In genomic region chr16:58500329-58501241, GRCh38 we compare ENCODE assay signal across 8 cellular contexts.
DNase-seq lines count a peak whose midpoint lies in the region; ATAC-seq lines count a peak whose summit lies in the region.

No MANE protein-coding gene starts in this region.

- peaks cover 12% of the 10 kb centered on the region for H3K27me3 Mint-ChIP-seq in activated naive CD8-positive, alpha-beta T cell treated with anti-CD3 and anti-CD28 coated beads, Interleukin-2, amount 50 U/mL, for 24 hours
- peaks cover 37% of the 10 kb centered on the region for H3K27me3 Mint-ChIP-seq in stimulated activated naive CD8-positive, alpha-beta T cell treated with anti-CD3 and anti-CD28 coated beads, Interleukin-15, amount 100 ng/mL, for 72 hours

- peak; percentile 17 for DNase-seq in activated naive CD4-positive, alpha-beta T cell treated with Interleukin-2 at 50 U/mL for 16 hours
- DNase-seq in activated naive CD4-positive, alpha-beta T cell (lab: John Stamatoyannopoulos, UW) = no peak
- DNase-seq in activated naive CD8-positive, alpha-beta T cell treated with anti-CD3 and anti-CD28 coated beads, Interleukin-2, amount 50 U/mL, for 24 hours = no peak
- peak; percentile 51 for DNase-seq in iPS-NIHi11 (ENCODE audit: low spot score)
- no peak for DNase-seq in stimulated activated naive CD8-positive, alpha-beta T cell treated with anti-CD3 and anti-CD28 coated beads, Interleukin-15, amount 100 ng/mL, for 72 hours
- DNase-seq in NCI-H1694 treated with DMSO at 0.1 percent for 48 hours (lab: John Stamatoyannopoulos, UW) = no peak
- no peak for DNase-seq in activated CD8-positive, alpha-beta memory T cell treated with anti-CD3 and anti-CD28 coated beads for 24 hours

- peaks cover 14% of the 10 kb centered on the region for H3K4me1 Mint-ChIP-seq in activated naive CD8-positive, alpha-beta T cell treated with anti-CD3 and anti-CD28 coated beads, Interleukin-2, amount 50 U/mL, for 24 hours
- peaks cover 50% of the 10 kb centered on the region for H3K4me1 Mint-ChIP-seq in stimulated activated naive CD8-positive, alpha-beta T cell treated with anti-CD3 and anti-CD28 coated beads, Interleukin-15, amount 100 ng/mL, for 72 hours

- H3K9me3 Mint-ChIP-seq in activated naive CD8-positive, alpha-beta T cell treated with anti-CD3 and anti-CD28 coated beads, Interleukin-2, amount 50 U/mL, for 24 hours = no peaks in the 10 kb centered on the region
- H3K9me3 Mint-ChIP-seq in stimulated activated naive CD8-positive, alpha-beta T cell treated with anti-CD3 and anti-CD28 coated beads, Interleukin-15, amount 100 ng/mL, for 72 hours = no peaks in the 10 kb centered on the region

- peak overlapping the region; percentile 66 for H3K4me3 Mint-ChIP-seq in activated naive CD8-positive, alpha-beta T cell treated with anti-CD3 and anti-CD28 coated beads, Interleukin-2, amount 50 U/mL, for 24 hours
- H3K4me3 Mint-ChIP-seq in stimulated activated naive CD8-positive, alpha-beta T cell treated with anti-CD3 and anti-CD28 coated beads, Interleukin-15, amount 100 ng/mL, for 72 hours = peak overlapping the region; percentile 79 to 90

- ATAC-seq in activated naive CD8-positive, alpha-beta T cell treated with anti-CD3 and anti-CD28 coated beads, Interleukin-2, amount 50 U/mL, for 24 hours = no peak
- peak; percentile 33 for ATAC-seq in stimulated activated naive CD8-positive, alpha-beta T cell treated with anti-CD3 and anti-CD28 coated beads, Interleukin-15, amount 100 ng/mL, for 72 hours
- ATAC-seq in HG03571 (IDR thresholded peaks at IDR 0.05; ENCODE audit: unreplicated experiment) = no peak

- H3K36me3 Mint-ChIP-seq in activated naive CD8-positive, alpha-beta T cell treated with anti-CD3 and anti-CD28 coated beads, Interleukin-2, amount 50 U/mL, for 24 hours (ENCODE audit: low read depth) = no peaks in the 10 kb centered on the region

- H3K27ac Mint-ChIP-seq in activated naive CD8-positive, alpha-beta T cell treated with anti-CD3 and anti-CD28 coated beads, Interleukin-2, amount 50 U/mL, for 24 hours = no peak overlapping the region
- peak overlapping the region in 1 of 2 donors; percentile 90 for H3K27ac Mint-ChIP-seq in stimulated activated naive CD8-positive, alpha-beta T cell treated with anti-CD3 and anti-CD28 coated beads, Interleukin-15, amount 100 ng/mL, for 72 hours

Comparison
In these comparisons a context has a peak if more than half of its experiments do, and no peak if none do; other contexts are left out.
1. DNase-seq: peak in activated naive CD4-positive, alpha-beta T cell treated with Interleukin-2 at 50 U/mL for 16 hours (single experiment) and iPS-NIHi11 (single experiment); none in activated naive CD4-positive, alpha-beta T cell (0 of 4), activated naive CD8-positive, alpha-beta T cell treated with anti-CD3 and anti-CD28 coated beads, Interleukin-2, amount 50 U/mL, for 24 hours (single experiment), stimulated activated naive CD8-positive, alpha-beta T cell treated with anti-CD3 and anti-CD28 coated beads, Interleukin-15, amount 100 ng/mL, for 72 hours (0 of 2), NCI-H1694 treated with DMSO at 0.1 percent for 48 hours (single experiment) and activated CD8-positive, alpha-beta memory T cell treated with anti-CD3 and anti-CD28 coated beads for 24 hours (single experiment).